16 cellular contexts compared by ENCODE assay signal in genomic region chr1:23909412-23909811, GRCh38. TPM values are rescaled to one million over a fixed set of nuclear protein-coding genes. Genes with fewer than 3 reads are reported as not detected.
DNase-seq lines count a peak whose midpoint lies in the region; ATAC-seq and TF ChIP-seq lines count a peak whose summit lies in the region.
"Had no signal": no experiment of that assay in that cellular context is flagged by ENCODE, and none has a peak within 500 bp of the region (broad histone marks: within the 10 kb centered on the region; RNA-seq: fewer than 3 reads in every experiment).

No MANE protein-coding gene starts in this region.

- H3K4me1 Mint-ChIP-seq in T-helper 2 cell treated with Interferon-gamma antibody and Interleukin-4, amounts not matched to agents 5 μg/mL and 100 μg/mL, for 36 hours (ENCODE audit: low read depth): peaks cover 43% of the 10 kb centered on the region
- H3K4me1 Mint-ChIP-seq in activated CD8-positive, alpha-beta T cell treated with anti-CD3 and anti-CD28 coated beads for 36 hours (ENCODE audit: low read depth): peaks cover 73% of the 10 kb centered on the region
- H3K4me1 Mint-ChIP-seq in WTC11: peaks cover 13% of the 10 kb centered on the region
- H3K4me1 Mint-ChIP-seq in mesothelial cell of epicardium: peaks cover 5% of the 10 kb centered on the region

- H3K4me1 ChIP-seq in parathyroid adenoma: no peaks in the 10 kb centered on the region
- H3K4me1 ChIP-seq: A549 had no signal

- POLR2A ChIA-PET in activated CD8-positive, alpha-beta T cell treated with anti-CD3 and anti-CD28 coated beads for 36 hours (lab: Charles Lee): interaction anchor here (0.6 to 1.6 kb wide), 4 partner anchors 30 to 246 kb away, joined by 3 to 7 read pairs (median 4); partner anchors contain the start of gene PNRC2
- POLR2A ChIA-PET in WTC11 (lab: Charles Lee): no interaction called here

- no peaks in the 10 kb centered on the region for H3K27me3 ChIP-seq in parathyroid adenoma (ENCODE audit: control insufficient read depth, insufficient read depth, low read length)

- no peak for TF ChIP-seq CTCF in activated CD8-positive, alpha-beta T cell treated with anti-CD3 and anti-CD28 coated beads for 36 hours (IDR thresholded peaks at IDR 0.05)
- TF ChIP-seq CTCF in parathyroid adenoma (IDR thresholded peaks at IDR 0.05) (no peak), WTC11 (IDR thresholded peaks at IDR 0.05) (no peak), mesothelial cell of epicardium (IDR thresholded peaks at IDR 0.05; ENCODE audit: unreplicated experiment) (no peak)

- H3K27ac Mint-ChIP-seq in T-helper 2 cell treated with Interferon-gamma antibody and Interleukin-4, amounts not matched to agents 5 μg/mL and 100 μg/mL, for 36 hours: peak overlapping the region; percentile 72
- peak overlapping the region; percentile 71 for H3K27ac Mint-ChIP-seq in activated CD8-positive, alpha-beta T cell treated with anti-CD3 and anti-CD28 coated beads for 36 hours
- H3K27ac Mint-ChIP-seq in WTC11 (no peak overlapping the region), mesothelial cell of epicardium (no peak overlapping the region)
- H3K27ac Mint-ChIP-seq: activated CD4-positive, alpha-beta memory T cell treated with anti-CD3 and anti-CD28 coated beads for 36 hours had no signal

- peak overlapping the region; percentile 41 for H3K4me3 ChIP-seq in Jurkat, Clone E6-1 (ENCODE audit: low read length)
- H3K4me3 ChIP-seq in parathyroid adenoma (ENCODE audit: low read depth, low read length): no peak overlapping the region
- H3K4me3 ChIP-seq: A549, transverse colon had no signal

- no peak overlapping the region for H3K4me2 ChIP-seq in parathyroid adenoma (ENCODE audit: low read length)
- H3K4me2 ChIP-seq: A549 had no signal

- ATAC-seq in activated CD8-positive, alpha-beta T cell treated with anti-CD3 and anti-CD28 coated beads for 36 hours: no peak
- no peak for ATAC-seq in WTC11
- ATAC-seq: A549 had no signal

- peak overlapping the region; percentile 45 for H2AFZ ChIP-seq in parathyroid adenoma

- peak overlapping the region; percentile 2 for H3K4me3 Mint-ChIP-seq in T-helper 2 cell treated with Interferon-gamma antibody and Interleukin-4, amounts not matched to agents 5 μg/mL and 100 μg/mL, for 36 hours
- H3K4me3 Mint-ChIP-seq in activated CD8-positive, alpha-beta T cell treated with anti-CD3 and anti-CD28 coated beads for 36 hours: peak overlapping the region; percentile 31
- H3K4me3 Mint-ChIP-seq in WTC11 (no peak overlapping the region), mesothelial cell of epicardium (no peak overlapping the region)
- H3K4me3 Mint-ChIP-seq: activated CD4-positive, alpha-beta memory T cell treated with anti-CD3 and anti-CD28 coated beads for 36 hours had no signal

- DNase-seq in T-helper 2 cell treated with Interferon-gamma antibody and Interleukin-4, amounts not matched to agents 5 μg/mL and 100 μg/mL, for 36 hours (ENCODE audit: low spot score): no peak
- DNase-seq in T-helper 2 cell: no peak
- no peak for DNase-seq in Jurkat, Clone E6-1 (ENCODE audit: low read depth, low spot score)
- peak; percentile 34 for DNase-seq in activated CD8-positive, alpha-beta T cell treated with anti-CD3 and anti-CD28 coated beads for 36 hours
- DNase-seq in WTC11 (ENCODE audit: low spot score): no peak
- no peak for DNase-seq in mesothelial cell of epicardium (ENCODE audit: low spot score in 2 of 2, unreplicated experiment in 2 of 2)
- no peak for DNase-seq in LoVo (ENCODE audit: low spot score)
- DNase-seq: NCI-H1417 treated with DMSO at 0.1 percent for 48 hours, NCI-H774, SW 1271 had no signal

- intact Hi-C loops in activated CD8-positive, alpha-beta T cell treated with anti-CD3 and anti-CD28 coated beads for 36 hours (cut with micrococcal nuclease): no loop called here

- H3K27ac ChIP-seq in parathyroid adenoma: no peak overlapping the region
- H3K27ac ChIP-seq: A549 had no signal

- no peaks in the 10 kb centered on the region for H3K79me2 ChIP-seq in parathyroid adenoma

- no peaks in the 10 kb centered on the region for H3K9me3 ChIP-seq in parathyroid adenoma (ENCODE audit: control insufficient read depth, low read length)
- H3K9me3 ChIP-seq: A549, transverse colon had no signal

- H3K27me3 Mint-ChIP-seq in T-helper 2 cell treated with Interferon-gamma antibody and Interleukin-4, amounts not matched to agents 5 μg/mL and 100 μg/mL, for 36 hours (ENCODE audit: low read depth): peaks cover 2% of the 10 kb centered on the region
- H3K27me3 Mint-ChIP-seq in activated CD8-positive, alpha-beta T cell treated with anti-CD3 and anti-CD28 coated beads for 36 hours: no peaks in the 10 kb centered on the region
- H3K27me3 Mint-ChIP-seq in WTC11 (ENCODE audit: low read depth): peaks cover 17% of the 10 kb centered on the region
- H3K27me3 Mint-ChIP-seq in mesothelial cell of epicardium (ENCODE audit: low read depth): peaks cover 18% of the 10 kb centered on the region

- H3K36me3 Mint-ChIP-seq in T-helper 2 cell treated with Interferon-gamma antibody and Interleukin-4, amounts not matched to agents 5 μg/mL and 100 μg/mL, for 36 hours (ENCODE audit: low read depth): no peaks in the 10 kb centered on the region
- H3K36me3 Mint-ChIP-seq in activated CD8-positive, alpha-beta T cell treated with anti-CD3 and anti-CD28 coated beads for 36 hours (ENCODE audit: low read depth): no peaks in the 10 kb centered on the region
- H3K36me3 Mint-ChIP-seq in WTC11 (no peaks in the 10 kb centered on the region), mesothelial cell of epicardium (no peaks in the 10 kb centered on the region)
- H3K36me3 Mint-ChIP-seq: activated CD4-positive, alpha-beta memory T cell treated with anti-CD3 and anti-CD28 coated beads for 36 hours had no signal

- H3K36me3 ChIP-seq in parathyroid adenoma (ENCODE audit: control insufficient read depth, insufficient read depth, low read length): no peaks in the 10 kb centered on the region
- H3K36me3 ChIP-seq: transverse colon had no signal

- no peak overlapping the region for H3K9ac ChIP-seq in parathyroid adenoma

- CTCF ChIA-PET in activated CD8-positive, alpha-beta T cell treated with anti-CD3 and anti-CD28 coated beads for 36 hours (lab: Charles Lee): interaction anchor here (0.7 to 3.7 kb wide), 6 partner anchors 7 to 138 kb away, joined by 3 to 23 read pairs (median 4); no protein-coding TSS in a partner anchor
- CTCF ChIA-PET in WTC11 (lab: Charles Lee): interaction anchor here (0.6 to 5.3 kb wide), 4 partner anchors 29 to 132 kb away, joined by 3 to 44 read pairs (median 5); no protein-coding TSS in a partner anchor

- no peaks in the 10 kb centered on the region for H3K9me3 Mint-ChIP-seq in T-helper 2 cell treated with Interferon-gamma antibody and Interleukin-4, amounts not matched to agents 5 μg/mL and 100 μg/mL, for 36 hours
- no peaks in the 10 kb centered on the region for H3K9me3 Mint-ChIP-seq in activated CD8-positive, alpha-beta T cell treated with anti-CD3 and anti-CD28 coated beads for 36 hours
- H3K9me3 Mint-ChIP-seq in WTC11 (no peaks in the 10 kb centered on the region), mesothelial cell of epicardium (no peaks in the 10 kb centered on the region)
- H3K9me3 Mint-ChIP-seq: activated CD4-positive, alpha-beta memory T cell treated with anti-CD3 and anti-CD28 coated beads for 36 hours had no signal

TF ChIP-seq in WTC11, 78 proteins besides CTCF, POLR2A, EP300 and RAD21 (continues in another document):
- TF ChIP-seq, protein P1, sequence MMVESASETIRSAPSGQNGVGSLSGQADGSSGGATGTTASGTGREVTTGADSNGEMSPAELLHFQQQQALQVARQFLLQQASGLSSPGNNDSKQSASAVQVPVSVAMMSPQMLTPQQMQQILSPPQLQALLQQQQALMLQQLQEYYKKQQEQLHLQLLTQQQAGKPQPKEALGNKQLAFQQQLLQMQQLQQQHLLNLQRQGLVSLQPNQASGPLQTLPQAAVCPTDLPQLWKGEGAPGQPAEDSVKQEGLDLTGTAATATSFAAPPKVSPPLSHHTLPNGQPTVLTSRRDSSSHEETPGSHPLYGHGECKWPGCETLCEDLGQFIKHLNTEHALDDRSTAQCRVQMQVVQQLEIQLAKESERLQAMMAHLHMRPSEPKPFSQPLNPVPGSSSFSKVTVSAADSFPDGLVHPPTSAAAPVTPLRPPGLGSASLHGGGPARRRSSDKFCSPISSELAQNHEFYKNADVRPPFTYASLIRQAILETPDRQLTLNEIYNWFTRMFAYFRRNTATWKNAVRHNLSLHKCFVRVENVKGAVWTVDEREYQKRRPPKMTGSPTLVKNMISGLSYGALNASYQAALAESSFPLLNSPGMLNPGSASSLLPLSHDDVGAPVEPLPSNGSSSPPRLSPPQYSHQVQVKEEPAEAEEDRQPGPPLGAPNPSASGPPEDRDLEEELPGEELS (CRISPR knock-in tag; IDR thresholded peaks at IDR 0.05): no peak
- no peak for TF ChIP-seq NR3C1 (CRISPR knock-in tag; conservative IDR thresholded peaks at IDR 0.05; ENCODE audit: low read depth)

RNA-seq across cellular contexts. Expression of gene CNR2, which starts 3.8 kb away (rescaled TPM):
- 5.9 TPM for polyA plus RNA-seq in Jurkat, Clone E6-1 (2012; ENCODE audit: insufficient read depth, insufficient read length)
- under 1 TPM; 0.25 TPM for total RNA-seq in activated CD8-positive, alpha-beta T cell treated with anti-CD3 and anti-CD28 coated beads for 36 hours
- total RNA-seq in WTC11 (2021) (not detected in 3 replicates), mesothelial cell of epicardium (not detected in 3 replicates)
- total RNA-seq: activated CD4-positive, alpha-beta memory T cell treated with anti-CD3 and anti-CD28 coated beads for 36 hours; fibroblast of villous mesenchyme; kidney epithelial cell had no signal
- polyA plus RNA-seq: A549 had no signal

RNA-seq across cellular contexts. Expression of gene FUCA1, which starts 41.3 kb away (rescaled TPM):
- polyA plus RNA-seq in Jurkat, Clone E6-1 (2012; ENCODE audit: insufficient read depth, insufficient read length): 15.9 TPM
- total RNA-seq in activated CD8-positive, alpha-beta T cell treated with anti-CD3 and anti-CD28 coated beads for 36 hours: 1 to 10 TPM; 4.6 to 4.8 TPM
- total RNA-seq in WTC11 (2021) (7.5 to 8.3 TPM (median 7.8 TPM) in 3 replicates), mesothelial cell of epicardium (18.9 to 21.3 TPM (median 19.0 TPM) in 3 replicates)

RNA-seq across cellular contexts. Expression of gene PNRC2, which starts 50.2 kb away (rescaled TPM):
- polyA plus RNA-seq in Jurkat, Clone E6-1 (2012; ENCODE audit: insufficient read depth, insufficient read length): 236 TPM
- 100 to 1,000 TPM; 130 to 133 TPM for total RNA-seq in activated CD8-positive, alpha-beta T cell treated with anti-CD3 and anti-CD28 coated beads for 36 hours
- total RNA-seq in WTC11 (2021) (133 to 166 TPM (median 153 TPM) in 3 replicates), mesothelial cell of epicardium (134 to 150 TPM (median 149 TPM) in 3 replicates)

Comparison
In these comparisons a context has a peak if more than half of its experiments do, and no peak if none do; other contexts are left out.
1. H3K27ac Mint-ChIP-seq: peak in T-helper 2 cell treated with Interferon-gamma antibody and Interleukin-4, amounts not matched to agents 5 μg/mL and 100 μg/mL, for 36 hours (single experiment) and activated CD8-positive, alpha-beta T cell treated with anti-CD3 and anti-CD28 coated beads for 36 hours (single experiment); none in WTC11 (single experiment) and mesothelial cell of epicardium (single experiment).
2. H3K4me3 Mint-ChIP-seq: peak in T-helper 2 cell treated with Interferon-gamma antibody and Interleukin-4, amounts not matched to agents 5 μg/mL and 100 μg/mL, for 36 hours (single experiment) and activated CD8-positive, alpha-beta T cell treated with anti-CD3 and anti-CD28 coated beads for 36 hours (single experiment); none in WTC11 (single experiment) and mesothelial cell of epicardium (single experiment).